24 cellular contexts compared by ENCODE assay signal in the genomic region with DNA sequence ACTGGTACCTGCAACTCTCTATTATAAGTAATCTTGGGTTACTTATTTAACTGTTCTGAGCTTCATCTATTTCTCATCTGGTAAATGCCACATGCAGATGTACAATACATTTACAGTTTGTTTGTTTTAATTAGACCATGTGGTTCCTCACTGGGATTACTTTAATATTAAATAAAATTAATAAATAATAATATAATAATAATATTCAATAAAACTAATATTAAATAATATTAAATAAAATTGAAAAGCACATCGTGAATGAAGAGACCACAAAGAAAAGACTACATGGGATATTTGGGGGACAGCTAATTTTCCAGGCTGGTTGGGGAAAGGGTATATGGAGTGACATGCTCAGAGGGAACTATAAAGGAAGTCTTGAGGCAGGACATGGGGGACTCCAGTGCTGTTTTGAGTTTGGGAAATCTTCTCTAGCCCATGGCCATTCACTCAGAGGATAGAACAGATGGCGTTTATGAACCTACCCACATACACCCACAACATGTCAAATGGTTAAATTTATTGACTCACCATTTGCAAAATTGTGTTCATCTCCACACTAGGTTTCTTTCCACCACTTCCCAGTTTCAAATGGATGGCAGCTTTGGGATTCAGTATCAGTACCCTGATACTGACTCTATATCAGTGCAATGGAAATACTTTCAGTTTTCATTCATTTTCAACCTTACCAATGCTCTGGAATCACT. TPM values are rescaled to one million over a fixed set of nuclear protein-coding genes. Genes with fewer than 3 reads are reported as not detected.
"Had no signal": no experiment of that assay in that cellular context is flagged by ENCODE, and none has a peak within 500 bp of the region (broad histone marks: within the 10 kb centered on the region; RNA-seq: fewer than 3 reads in every experiment).

No MANE protein-coding gene starts in this region.

- H3K9me3 Mint-ChIP-seq: naive thymus-derived CD8-positive, alpha-beta T cell; nephron; stimulated activated effector memory CD8-positive, alpha-beta T cell treated with anti-CD3 and anti-CD28 coated beads, Interleukin-12 subunit alpha, Interleukin-12 subunit beta, amount 100 ng/mL, for 72 hours; stimulated activated naive CD8-positive, alpha-beta T cell treated with anti-CD3 and anti-CD28 coated beads, Interleukin-15, Interleukin-2, amounts not matched to agents 100 ng/mL and 50 ng/mL, for 24 hours had no signal

- ATAC-seq: left colon; left lung; lower lobe of right lung; naive thymus-derived CD8-positive, alpha-beta T cell; pancreas; right cardiac atrium; sciatic nerve; stimulated activated effector memory CD8-positive, alpha-beta T cell treated with anti-CD3 and anti-CD28 coated beads, Interleukin-12 subunit alpha, Interleukin-12 subunit beta, amount 100 ng/mL, for 72 hours; upper lobe of right lung had no signal

- H3K4me3 Mint-ChIP-seq: naive thymus-derived CD8-positive, alpha-beta T cell; nephron; neural crest cell; stimulated activated effector memory CD8-positive, alpha-beta T cell treated with anti-CD3 and anti-CD28 coated beads, Interleukin-12 subunit alpha, Interleukin-12 subunit beta, amount 100 ng/mL, for 72 hours; stimulated activated naive CD8-positive, alpha-beta T cell treated with anti-CD3 and anti-CD28 coated beads, Interleukin-15, Interleukin-2, amounts not matched to agents 100 ng/mL and 50 ng/mL, for 24 hours had no signal

- H3K27ac Mint-ChIP-seq: naive thymus-derived CD8-positive, alpha-beta T cell; nephron; stimulated activated effector memory CD8-positive, alpha-beta T cell treated with anti-CD3 and anti-CD28 coated beads, Interleukin-12 subunit alpha, Interleukin-12 subunit beta, amount 100 ng/mL, for 72 hours; stimulated activated naive CD8-positive, alpha-beta T cell treated with anti-CD3 and anti-CD28 coated beads, Interleukin-15, Interleukin-2, amounts not matched to agents 100 ng/mL and 50 ng/mL, for 24 hours had no signal

- H3K4me1 Mint-ChIP-seq: naive thymus-derived CD8-positive, alpha-beta T cell; nephron; neural crest cell; stimulated activated effector memory CD8-positive, alpha-beta T cell treated with anti-CD3 and anti-CD28 coated beads, Interleukin-12 subunit alpha, Interleukin-12 subunit beta, amount 100 ng/mL, for 72 hours had no signal

- H3K36me3 Mint-ChIP-seq: naive thymus-derived CD8-positive, alpha-beta T cell; stimulated activated effector memory CD8-positive, alpha-beta T cell treated with anti-CD3 and anti-CD28 coated beads, Interleukin-12 subunit alpha, Interleukin-12 subunit beta, amount 100 ng/mL, for 72 hours had no signal

- DNase-seq: kidney; left colon; left lung; lower lobe of right lung; mammary epithelial cell; mesenchymal stem cell; naive thymus-derived CD8-positive, alpha-beta T cell; nucleus accumbens; pancreas; posterior cingulate gyrus; retina; right cardiac atrium; small intestine; spleen; stimulated activated CD4-positive, alpha-beta T cell treated with anti-CD3 and anti-CD28 coated beads, Interleukin-4, amount 100 ng/mL, for 24 hours; stimulated activated naive CD4-positive, alpha-beta T cell; tibial artery; trophoblast cell; upper lobe of right lung had no signal

RNA-seq across cellular contexts. Expression of gene DIRAS3, which starts 25.6 kb away (rescaled TPM):
- total RNA-seq: naive thymus-derived CD8-positive, alpha-beta T cell had no signal
